ENCODE assay signal across 1 cellular context in the genomic region with DNA sequence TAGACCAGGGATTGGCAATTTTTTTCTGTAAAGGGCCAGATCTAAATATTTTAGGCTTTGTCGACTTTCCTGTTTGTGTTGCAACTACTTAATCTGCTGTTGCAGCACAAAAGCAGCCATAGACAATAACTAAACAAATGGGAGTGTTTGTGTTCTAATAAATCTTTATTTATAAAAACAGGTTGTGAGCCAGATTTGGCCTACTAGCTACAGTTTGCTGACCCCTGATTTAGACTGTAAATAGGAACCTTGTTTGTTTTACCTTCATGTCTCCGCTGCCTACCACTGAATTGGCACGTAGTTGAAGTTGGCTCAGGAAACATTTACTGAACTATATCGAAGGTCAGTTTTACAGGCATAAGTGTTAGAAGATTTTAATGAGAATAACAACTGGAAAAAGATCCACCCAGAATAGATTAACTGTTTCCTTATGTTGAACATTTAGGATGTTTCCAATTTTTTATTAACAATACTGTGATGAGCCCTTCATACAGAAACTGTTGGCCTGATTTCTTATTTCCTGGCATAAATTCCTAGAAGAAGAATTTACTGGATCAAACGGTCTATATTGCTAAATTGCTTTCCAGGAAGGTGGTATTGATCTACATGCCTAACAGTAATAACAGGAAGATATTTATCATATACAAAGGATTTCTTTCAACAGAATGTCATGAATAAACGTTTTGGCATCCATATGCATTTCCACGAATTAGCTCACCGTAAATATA.
TF ChIP-seq lines count a peak whose summit lies in the region.

No MANE protein-coding gene starts in this region.

TF ChIP-seq in HepG2, 621 proteins besides CTCF, POLR2A, EP300 and RAD21 (continued from another document):
- TF ChIP-seq, protein P1, sequence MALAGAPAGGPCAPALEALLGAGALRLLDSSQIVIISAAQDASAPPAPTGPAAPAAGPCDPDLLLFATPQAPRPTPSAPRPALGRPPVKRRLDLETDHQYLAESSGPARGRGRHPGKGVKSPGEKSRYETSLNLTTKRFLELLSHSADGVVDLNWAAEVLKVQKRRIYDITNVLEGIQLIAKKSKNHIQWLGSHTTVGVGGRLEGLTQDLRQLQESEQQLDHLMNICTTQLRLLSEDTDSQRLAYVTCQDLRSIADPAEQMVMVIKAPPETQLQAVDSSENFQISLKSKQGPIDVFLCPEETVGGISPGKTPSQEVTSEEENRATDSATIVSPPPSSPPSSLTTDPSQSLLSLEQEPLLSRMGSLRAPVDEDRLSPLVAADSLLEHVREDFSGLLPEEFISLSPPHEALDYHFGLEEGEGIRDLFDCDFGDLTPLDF (CRISPR knock-in tag; IDR thresholded peaks at IDR 0.05), result 0 out of 2 replicates have a peak, but pooled peaks have one; percentile 14
- TF ChIP-seq HOXA7 (CRISPR knock-in tag; IDR thresholded peaks at IDR 0.05), result no peak
- TF ChIP-seq RCOR2 (CRISPR knock-in tag; IDR thresholded peaks at IDR 0.05), result peak; percentile 79
- TF ChIP-seq, protein P2, sequence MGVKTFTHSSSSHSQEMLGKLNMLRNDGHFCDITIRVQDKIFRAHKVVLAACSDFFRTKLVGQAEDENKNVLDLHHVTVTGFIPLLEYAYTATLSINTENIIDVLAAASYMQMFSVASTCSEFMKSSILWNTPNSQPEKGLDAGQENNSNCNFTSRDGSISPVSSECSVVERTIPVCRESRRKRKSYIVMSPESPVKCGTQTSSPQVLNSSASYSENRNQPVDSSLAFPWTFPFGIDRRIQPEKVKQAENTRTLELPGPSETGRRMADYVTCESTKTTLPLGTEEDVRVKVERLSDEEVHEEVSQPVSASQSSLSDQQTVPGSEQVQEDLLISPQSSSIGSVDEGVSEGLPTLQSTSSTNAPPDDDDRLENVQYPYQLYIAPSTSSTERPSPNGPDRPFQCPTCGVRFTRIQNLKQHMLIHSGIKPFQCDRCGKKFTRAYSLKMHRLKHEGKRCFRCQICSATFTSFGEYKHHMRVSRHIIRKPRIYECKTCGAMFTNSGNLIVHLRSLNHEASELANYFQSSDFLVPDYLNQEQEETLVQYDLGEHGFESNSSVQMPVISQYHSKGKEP (CRISPR knock-in tag; IDR thresholded peaks at IDR 0.05), result no peak
- peak; percentile 52; the same call in 1 of the 2 replicates for TF ChIP-seq ZMYM2 (CRISPR knock-in tag; IDR thresholded peaks at IDR 0.05)
- TF ChIP-seq ZNF235 (CRISPR knock-in tag; IDR thresholded peaks at IDR 0.05; ENCODE audit: borderline replicate concordance), result no peak
- no peak for TF ChIP-seq ZNF768 (CRISPR knock-in tag; IDR thresholded peaks at IDR 0.05)
- no peak for TF ChIP-seq PHB2 (IDR thresholded peaks at IDR 0.05; ENCODE audit: partially characterized antibody)
- TF ChIP-seq ZNF282 (IDR thresholded peaks at IDR 0.05; ENCODE audit: partially characterized antibody), result no peak
- TF ChIP-seq, protein P3, sequence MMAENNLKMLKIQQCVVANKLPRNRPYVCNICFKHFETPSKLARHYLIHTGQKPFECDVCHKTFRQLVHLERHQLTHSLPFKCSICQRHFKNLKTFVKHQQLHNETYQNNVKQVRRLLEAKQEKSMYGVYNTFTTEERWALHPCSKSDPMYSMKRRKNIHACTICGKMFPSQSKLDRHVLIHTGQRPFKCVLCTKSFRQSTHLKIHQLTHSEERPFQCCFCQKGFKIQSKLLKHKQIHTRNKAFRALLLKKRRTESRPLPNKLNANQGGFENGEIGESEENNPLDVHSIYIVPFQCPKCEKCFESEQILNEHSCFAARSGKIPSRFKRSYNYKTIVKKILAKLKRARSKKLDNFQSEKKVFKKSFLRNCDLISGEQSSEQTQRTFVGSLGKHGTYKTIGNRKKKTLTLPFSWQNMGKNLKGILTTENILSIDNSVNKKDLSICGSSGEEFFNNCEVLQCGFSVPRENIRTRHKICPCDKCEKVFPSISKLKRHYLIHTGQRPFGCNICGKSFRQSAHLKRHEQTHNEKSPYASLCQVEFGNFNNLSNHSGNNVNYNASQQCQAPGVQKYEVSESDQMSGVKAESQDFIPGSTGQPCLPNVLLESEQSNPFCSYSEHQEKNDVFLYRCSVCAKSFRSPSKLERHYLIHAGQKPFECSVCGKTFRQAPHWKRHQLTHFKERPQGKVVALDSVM (CRISPR knock-in tag; IDR thresholded peaks at IDR 0.05), result no peak; the same call in 1 of the 2 replicates
- no peak for TF ChIP-seq ARNT2 (CRISPR knock-in tag; IDR thresholded peaks at IDR 0.05; ENCODE audit: low read depth)
- TF ChIP-seq NFYB (CRISPR knock-in tag; IDR thresholded peaks at IDR 0.05), result no peak
- TF ChIP-seq HNF4G (IDR thresholded peaks at IDR 0.05; ENCODE audit: borderline replicate concordance, low read depth, low read length), result peak; percentile 25; the same call in 1 of the 2 replicates
- TF ChIP-seq HNF4G (CRISPR knock-in tag; IDR thresholded peaks at IDR 0.05; ENCODE audit: borderline replicate concordance, low read depth), result no peak
- TF ChIP-seq MAFF (IDR thresholded peaks at IDR 0.05; ENCODE audit: low read depth, low read length), result peak; percentile 66
- TF ChIP-seq, protein P4, sequence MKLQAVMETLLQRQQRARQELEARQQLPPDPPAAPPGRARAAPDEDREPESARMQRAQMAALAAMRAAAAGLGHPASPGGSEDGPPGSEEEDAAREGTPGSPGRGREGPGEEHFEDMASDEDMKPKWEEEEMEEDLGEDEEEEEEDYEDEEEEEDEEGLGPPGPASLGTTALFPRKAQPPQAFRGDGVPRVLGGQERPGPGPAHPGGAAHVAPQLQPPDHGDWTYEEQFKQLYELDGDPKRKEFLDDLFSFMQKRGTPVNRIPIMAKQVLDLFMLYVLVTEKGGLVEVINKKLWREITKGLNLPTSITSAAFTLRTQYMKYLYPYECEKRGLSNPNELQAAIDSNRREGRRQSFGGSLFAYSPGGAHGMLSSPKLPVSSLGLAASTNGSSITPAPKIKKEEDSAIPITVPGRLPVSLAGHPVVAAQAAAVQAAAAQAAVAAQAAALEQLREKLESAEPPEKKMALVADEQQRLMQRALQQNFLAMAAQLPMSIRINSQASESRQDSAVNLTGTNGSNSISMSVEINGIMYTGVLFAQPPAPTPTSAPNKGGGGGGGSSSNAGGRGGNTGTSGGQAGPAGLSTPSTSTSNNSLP (IDR thresholded peaks at IDR 0.05; ENCODE audit: low read depth, low read length), result peak; percentile 25
- no peak for TF ChIP-seq ZNF253 (CRISPR knock-in tag; IDR thresholded peaks at IDR 0.05; ENCODE audit: borderline replicate concordance)
- no peak for TF ChIP-seq ZNF772 (CRISPR knock-in tag; IDR thresholded peaks at IDR 0.05)
- TF ChIP-seq, protein P5, sequence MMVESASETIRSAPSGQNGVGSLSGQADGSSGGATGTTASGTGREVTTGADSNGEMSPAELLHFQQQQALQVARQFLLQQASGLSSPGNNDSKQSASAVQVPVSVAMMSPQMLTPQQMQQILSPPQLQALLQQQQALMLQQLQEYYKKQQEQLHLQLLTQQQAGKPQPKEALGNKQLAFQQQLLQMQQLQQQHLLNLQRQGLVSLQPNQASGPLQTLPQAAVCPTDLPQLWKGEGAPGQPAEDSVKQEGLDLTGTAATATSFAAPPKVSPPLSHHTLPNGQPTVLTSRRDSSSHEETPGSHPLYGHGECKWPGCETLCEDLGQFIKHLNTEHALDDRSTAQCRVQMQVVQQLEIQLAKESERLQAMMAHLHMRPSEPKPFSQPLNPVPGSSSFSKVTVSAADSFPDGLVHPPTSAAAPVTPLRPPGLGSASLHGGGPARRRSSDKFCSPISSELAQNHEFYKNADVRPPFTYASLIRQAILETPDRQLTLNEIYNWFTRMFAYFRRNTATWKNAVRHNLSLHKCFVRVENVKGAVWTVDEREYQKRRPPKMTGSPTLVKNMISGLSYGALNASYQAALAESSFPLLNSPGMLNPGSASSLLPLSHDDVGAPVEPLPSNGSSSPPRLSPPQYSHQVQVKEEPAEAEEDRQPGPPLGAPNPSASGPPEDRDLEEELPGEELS (CRISPR knock-in tag; IDR thresholded peaks at IDR 0.05), result peak; percentile 94
- TF ChIP-seq, protein P6, sequence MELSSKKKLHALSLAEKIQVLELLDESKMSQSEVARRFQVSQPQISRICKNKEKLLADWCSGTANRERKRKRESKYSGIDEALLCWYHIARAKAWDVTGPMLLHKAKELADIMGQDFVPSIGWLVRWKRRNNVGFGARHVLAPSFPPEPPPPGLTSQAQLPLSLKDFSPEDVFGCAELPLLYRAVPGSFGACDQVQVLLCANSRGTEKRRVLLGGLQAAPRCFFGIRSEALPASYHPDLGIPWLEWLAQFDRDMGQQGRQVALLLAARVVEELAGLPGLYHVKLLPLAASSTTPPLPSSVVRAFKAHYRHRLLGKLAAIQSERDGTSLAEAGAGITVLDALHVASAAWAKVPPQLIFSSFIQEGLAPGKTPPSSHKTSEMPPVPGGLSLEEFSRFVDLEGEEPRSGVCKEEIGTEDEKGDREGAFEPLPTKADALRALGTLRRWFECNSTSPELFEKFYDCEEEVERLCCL (CRISPR knock-in tag; IDR thresholded peaks at IDR 0.05; ENCODE audit: borderline replicate concordance), result no peak
- peak; percentile 71 to 81 for TF ChIP-seq NR2F1 (CRISPR knock-in tag; IDR thresholded peaks at IDR 0.05)
- TF ChIP-seq, protein P7, sequence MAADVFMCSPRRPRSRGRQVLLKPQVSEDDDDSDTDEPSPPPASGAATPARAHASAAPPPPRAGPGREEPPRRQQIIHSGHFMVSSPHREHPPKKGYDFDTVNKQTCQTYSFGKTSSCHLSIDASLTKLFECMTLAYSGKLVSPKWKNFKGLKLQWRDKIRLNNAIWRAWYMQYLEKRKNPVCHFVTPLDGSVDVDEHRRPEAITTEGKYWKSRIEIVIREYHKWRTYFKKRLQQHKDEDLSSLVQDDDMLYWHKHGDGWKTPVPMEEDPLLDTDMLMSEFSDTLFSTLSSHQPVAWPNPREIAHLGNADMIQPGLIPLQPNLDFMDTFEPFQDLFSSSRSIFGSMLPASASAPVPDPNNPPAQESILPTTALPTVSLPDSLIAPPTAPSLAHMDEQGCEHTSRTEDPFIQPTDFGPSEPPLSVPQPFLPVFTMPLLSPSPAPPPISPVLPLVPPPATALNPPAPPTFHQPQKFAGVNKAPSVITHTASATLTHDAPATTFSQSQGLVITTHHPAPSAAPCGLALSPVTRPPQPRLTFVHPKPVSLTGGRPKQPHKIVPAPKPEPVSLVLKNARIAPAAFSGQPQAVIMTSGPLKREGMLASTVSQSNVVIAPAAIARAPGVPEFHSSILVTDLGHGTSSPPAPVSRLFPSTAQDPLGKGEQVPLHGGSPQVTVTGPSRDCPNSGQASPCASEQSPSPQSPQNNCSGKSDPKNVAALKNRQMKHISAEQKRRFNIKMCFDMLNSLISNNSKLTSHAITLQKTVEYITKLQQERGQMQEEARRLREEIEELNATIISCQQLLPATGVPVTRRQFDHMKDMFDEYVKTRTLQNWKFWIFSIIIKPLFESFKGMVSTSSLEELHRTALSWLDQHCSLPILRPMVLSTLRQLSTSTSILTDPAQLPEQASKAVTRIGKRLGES (CRISPR knock-in tag; IDR thresholded peaks at IDR 0.05; ENCODE audit: borderline replicate concordance), result no peak
- TF ChIP-seq MIER2 (CRISPR knock-in tag; IDR thresholded peaks at IDR 0.05), result no peak
- TF ChIP-seq, protein P8, sequence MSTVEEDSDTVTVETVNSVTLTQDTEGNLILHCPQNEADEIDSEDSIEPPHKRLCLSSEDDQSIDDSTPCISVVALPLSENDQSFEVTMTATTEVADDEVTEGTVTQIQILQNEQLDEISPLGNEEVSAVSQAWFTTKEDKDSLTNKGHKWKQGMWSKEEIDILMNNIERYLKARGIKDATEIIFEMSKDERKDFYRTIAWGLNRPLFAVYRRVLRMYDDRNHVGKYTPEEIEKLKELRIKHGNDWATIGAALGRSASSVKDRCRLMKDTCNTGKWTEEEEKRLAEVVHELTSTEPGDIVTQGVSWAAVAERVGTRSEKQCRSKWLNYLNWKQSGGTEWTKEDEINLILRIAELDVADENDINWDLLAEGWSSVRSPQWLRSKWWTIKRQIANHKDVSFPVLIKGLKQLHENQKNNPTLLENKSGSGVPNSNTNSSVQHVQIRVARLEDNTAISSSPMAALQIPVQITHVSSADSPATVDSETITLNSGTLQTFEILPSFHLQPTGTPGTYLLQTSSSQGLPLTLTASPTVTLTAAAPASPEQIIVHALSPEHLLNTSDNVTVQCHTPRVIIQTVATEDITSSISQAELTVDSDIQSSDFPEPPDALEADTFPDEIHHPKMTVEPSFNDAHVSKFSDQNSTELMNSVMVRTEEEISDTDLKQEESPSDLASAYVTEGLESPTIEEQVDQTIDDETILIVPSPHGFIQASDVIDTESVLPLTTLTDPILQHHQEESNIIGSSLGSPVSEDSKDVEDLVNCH (CRISPR knock-in tag; IDR thresholded peaks at IDR 0.05), result no peak
- TF ChIP-seq, protein P9, sequence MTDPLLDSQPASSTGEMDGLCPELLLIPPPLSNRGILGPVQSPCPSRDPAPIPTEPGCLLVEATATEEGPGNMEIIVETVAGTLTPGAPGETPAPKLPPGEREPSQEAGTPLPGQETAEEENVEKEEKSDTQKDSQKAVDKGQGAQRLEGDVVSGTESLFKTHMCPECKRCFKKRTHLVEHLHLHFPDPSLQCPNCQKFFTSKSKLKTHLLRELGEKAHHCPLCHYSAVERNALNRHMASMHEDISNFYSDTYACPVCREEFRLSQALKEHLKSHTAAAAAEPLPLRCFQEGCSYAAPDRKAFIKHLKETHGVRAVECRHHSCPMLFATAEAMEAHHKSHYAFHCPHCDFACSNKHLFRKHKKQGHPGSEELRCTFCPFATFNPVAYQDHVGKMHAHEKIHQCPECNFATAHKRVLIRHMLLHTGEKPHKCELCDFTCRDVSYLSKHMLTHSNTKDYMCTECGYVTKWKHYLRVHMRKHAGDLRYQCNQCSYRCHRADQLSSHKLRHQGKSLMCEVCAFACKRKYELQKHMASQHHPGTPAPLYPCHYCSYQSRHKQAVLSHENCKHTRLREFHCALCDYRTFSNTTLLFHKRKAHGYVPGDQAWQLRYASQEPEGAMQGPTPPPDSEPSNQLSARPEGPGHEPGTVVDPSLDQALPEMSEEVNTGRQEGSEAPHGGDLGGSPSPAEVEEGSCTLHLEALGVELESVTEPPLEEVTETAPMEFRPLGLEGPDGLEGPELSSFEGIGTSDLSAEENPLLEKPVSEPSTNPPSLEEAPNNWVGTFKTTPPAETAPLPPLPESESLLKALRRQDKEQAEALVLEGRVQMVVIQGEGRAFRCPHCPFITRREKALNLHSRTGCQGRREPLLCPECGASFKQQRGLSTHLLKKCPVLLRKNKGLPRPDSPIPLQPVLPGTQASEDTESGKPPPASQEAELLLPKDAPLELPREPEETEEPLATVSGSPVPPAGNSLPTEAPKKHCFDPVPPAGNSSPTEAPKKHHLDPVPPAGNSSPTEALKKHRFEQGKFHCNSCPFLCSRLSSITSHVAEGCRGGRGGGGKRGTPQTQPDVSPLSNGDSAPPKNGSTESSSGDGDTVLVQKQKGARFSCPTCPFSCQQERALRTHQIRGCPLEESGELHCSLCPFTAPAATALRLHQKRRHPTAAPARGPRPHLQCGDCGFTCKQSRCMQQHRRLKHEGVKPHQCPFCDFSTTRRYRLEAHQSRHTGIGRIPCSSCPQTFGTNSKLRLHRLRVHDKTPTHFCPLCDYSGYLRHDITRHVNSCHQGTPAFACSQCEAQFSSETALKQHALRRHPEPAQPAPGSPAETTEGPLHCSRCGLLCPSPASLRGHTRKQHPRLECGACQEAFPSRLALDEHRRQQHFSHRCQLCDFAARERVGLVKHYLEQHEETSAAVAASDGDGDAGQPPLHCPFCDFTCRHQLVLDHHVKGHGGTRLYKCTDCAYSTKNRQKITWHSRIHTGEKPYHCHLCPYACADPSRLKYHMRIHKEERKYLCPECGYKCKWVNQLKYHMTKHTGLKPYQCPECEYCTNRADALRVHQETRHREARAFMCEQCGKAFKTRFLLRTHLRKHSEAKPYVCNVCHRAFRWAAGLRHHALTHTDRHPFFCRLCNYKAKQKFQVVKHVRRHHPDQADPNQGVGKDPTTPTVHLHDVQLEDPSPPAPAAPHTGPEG (CRISPR knock-in tag; IDR thresholded peaks at IDR 0.05), result no peak
- no peak for TF ChIP-seq SRSF4 (IDR thresholded peaks at IDR 0.05; ENCODE audit: low read depth, low read length, poor library complexity, severe bottlenecking)
